In genomic region chr1:211493865-211494653, GRCh38 we compare ENCODE assay signal across 25 cellular contexts. TPM values are rescaled to one million over a fixed set of nuclear protein-coding genes. Genes with fewer than 3 reads are reported as not detected.
DNase-seq lines count a peak whose midpoint lies in the region; ATAC-seq and TF ChIP-seq lines count a peak whose summit lies in the region.
"Had no signal": no experiment of that assay in that cellular context is flagged by ENCODE, and none has a peak within 500 bp of the region (broad histone marks: within the 10 kb centered on the region; RNA-seq: fewer than 3 reads in every experiment).

No MANE protein-coding gene starts in this region.

- H3K9me2 ChIP-seq in SK-N-SH = no peaks in the 10 kb centered on the region

- H3K4me3 Mint-ChIP-seq in nephron = no peak overlapping the region
- H3K4me3 Mint-ChIP-seq: CD8-positive, alpha-beta memory T cell; GM23338 had no signal

- no peaks in the 10 kb centered on the region for H3K36me3 Mint-ChIP-seq in nephron (ENCODE audit: low read depth)
- H3K36me3 Mint-ChIP-seq: CD8-positive, alpha-beta memory T cell had no signal

- no peaks in the 10 kb centered on the region for H3K9me3 Mint-ChIP-seq in nephron
- H3K9me3 Mint-ChIP-seq: CD8-positive, alpha-beta memory T cell; GM23338 had no signal

- peak; percentile 13; the same call in 1 of the 2 replicates for TF ChIP-seq RAD21 in SK-N-SH (IDR thresholded peaks at IDR 0.05; ENCODE audit: low read length)

- no peaks in the 10 kb centered on the region for H3K36me3 ChIP-seq in SK-N-SH (replicated peaks in 1 of 2; ENCODE audit: control insufficient read depth in 1 of 2, insufficient read depth in 2 of 2, low read length in 1 of 2)
- H3K36me3 ChIP-seq in spleen = no peaks in the 10 kb centered on the region
- H3K36me3 ChIP-seq: BLaER1 treated with 17β-estradiol and CSF1 and Interleukin-3, amounts not matched to agents 10 nM and 100 nM; MG63 had no signal

- H3K4me3 ChIP-seq in SK-N-SH (ENCODE audit: low read depth in 2 of 2, low read length in 1 of 2) = no peak overlapping the region
- no peak overlapping the region for H3K4me3 ChIP-seq in spleen
- H3K4me3 ChIP-seq: BLaER1 treated with 17β-estradiol and CSF1 and Interleukin-3, amounts not matched to agents 10 nM and 100 nM; GM12878; GM23338; MG63; PC-9 had no signal

- no peak for TF ChIP-seq EP300 in SK-N-SH (IDR thresholded peaks at IDR 0.05; ENCODE audit: borderline replicate concordance in 1 of 2, low read depth in 1 of 2, low read length in 1 of 2)

- intact Hi-C loops in spleen (cut with DNase I; ENCODE audit: low total_unique reads) = no loop called here

- CTCF ChIA-PET in SK-N-SH (lab: Yijun Ruan, JAX) = interaction anchor here (0.7 to 17.7 kb wide), 7 partner anchors 11 to 171 kb away, joined by 3 to 192 read pairs (median 6); no protein-coding TSS in a partner anchor

- H3K9me3 ChIP-seq in SK-N-SH (no peaks in the 10 kb centered on the region), spleen (no peaks in the 10 kb centered on the region)
- H3K9me3 ChIP-seq: BLaER1 treated with 17β-estradiol and CSF1 and Interleukin-3, amounts not matched to agents 10 nM and 100 nM; MG63 had no signal

- DNase-seq in SK-N-SH (no peak), NCI-H524 treated with DMSO at 0.1 percent for 48 hours (lab: John Stamatoyannopoulos, UW) (peak; percentile 26), spleen (peak; percentile 55), UCSD-AML1 (lab: John Stamatoyannopoulos, UW; ENCODE audit: unreplicated experiment) (no peak), NCI-H2107 (lab: John Stamatoyannopoulos, UW) (no peak)
- no peak for DNase-seq in activated naive CD4-positive, alpha-beta T cell treated with anti-CD3 and anti-CD28 coated beads, Interleukin-2, amount 50 U/mL, for 16 hours
- DNase-seq: CD8-positive, alpha-beta memory T cell; DMS 273 treated with DMSO at 0.1 percent for 48 hours; GDM1; IMR-90; Karpas-422; MG63; NCI-H1092; NCI-H146; NCI-H2081; NCI-H345; PC-9 had no signal

- no peaks in the 10 kb centered on the region for H3K27me3 ChIP-seq in SK-N-SH (ENCODE audit: insufficient read depth)
- H3K27me3 ChIP-seq in spleen (replicated peaks in 1 of 7) = peaks cover 0 to 5% (median 0%) of the 10 kb centered on the region in 7 donors
- H3K27me3 ChIP-seq: BLaER1 treated with 17β-estradiol and CSF1 and Interleukin-3, amounts not matched to agents 10 nM and 100 nM; MG63 had no signal

- H4K20me1 ChIP-seq in SK-N-SH (ENCODE audit: insufficient read depth) = no peaks in the 10 kb centered on the region
- H4K20me1 ChIP-seq: BLaER1 treated with 17β-estradiol and CSF1 and Interleukin-3, amounts not matched to agents 10 nM and 100 nM had no signal

- H3K4me2 ChIP-seq in SK-N-SH = no peak overlapping the region
- H3K4me2 ChIP-seq: GM23338, PC-9 had no signal

- POLR2A ChIA-PET in SK-N-SH (lab: Yijun Ruan, JAX) = no interaction called here

- peaks cover 6% of the 10 kb centered on the region for H3K27me3 Mint-ChIP-seq in nephron (ENCODE audit: low read depth)

- ATAC-seq in SK-N-SH treated with all-trans-retinoic acid at 6 μM for 48 hours = no peak
- ATAC-seq: GM12878, GM23338, HCT116 had no signal

- WGBS in SK-N-SH (ENCODE audit: low lambda C conversion rate) = 81% methylated on average over 19 of the region's 19 CpGs
- WGBS in spleen, 5 donors = 83 to 89% (median 84%) methylated on average over 19 of the region's 19 CpGs

- H3K79me2 ChIP-seq in SK-N-SH (ENCODE audit: insufficient read depth) = no peaks in the 10 kb centered on the region

- H3K4me1 ChIP-seq in SK-N-SH (ENCODE audit: control insufficient read depth in 1 of 2, insufficient read depth in 2 of 2, low read depth in 1 of 2, low read length in 1 of 2) = peaks cover 0 to 53% of the 10 kb centered on the region in 2 experiments; a peak in 2 of 4 replicates
- no peaks in the 10 kb centered on the region for H3K4me1 ChIP-seq in spleen

- no peak for TF ChIP-seq POLR2A in spleen (IDR thresholded peaks at IDR 0.05)

- peaks cover 42% of the 10 kb centered on the region for H3K4me1 Mint-ChIP-seq in nephron

- H2AFZ ChIP-seq in SK-N-SH (ENCODE audit: low read depth) = no peak overlapping the region
- H2AFZ ChIP-seq: PC-9 had no signal

- H3K27ac Mint-ChIP-seq in nephron = peak overlapping the region; percentile 26 to 69 (median 50)
- H3K27ac Mint-ChIP-seq: GM23338 had no signal

- H3F3A ChIP-seq in SK-N-SH (replicated peaks; ENCODE audit: insufficient read depth) = no peaks in the 10 kb centered on the region

- TF ChIP-seq CTCF in SK-N-SH (IDR thresholded peaks at IDR 0.05) (no peak), nephron (IDR thresholded peaks at IDR 0.05; ENCODE audit: unreplicated experiment in 3 of 3) (no peak), spleen (IDR thresholded peaks at IDR 0.05 in 8 of 11, conservative IDR thresholded peaks at IDR 0.05 in 3 of 11) (no peak)

- peak overlapping the region in 1 of 2 experiments; percentile 98; a peak in 2 of 4 replicates for H3K27ac ChIP-seq in SK-N-SH (ENCODE audit: low read depth in 2 of 2, low read length in 1 of 2)
- H3K27ac ChIP-seq in spleen = no peak overlapping the region
- H3K27ac ChIP-seq: BLaER1 treated with 17β-estradiol and CSF1 and Interleukin-3, amounts not matched to agents 10 nM and 100 nM; PC-9 had no signal

- H3K9ac ChIP-seq in SK-N-SH = no peak overlapping the region
- H3K9ac ChIP-seq: BLaER1 treated with 17β-estradiol and CSF1 and Interleukin-3, amounts not matched to agents 10 nM and 100 nM had no signal

TF ChIP-seq in SK-N-SH, 30 proteins besides CTCF, POLR2A, EP300 and RAD21:
- no peak for TF ChIP-seq MEF2A (IDR thresholded peaks at IDR 0.05; ENCODE audit: borderline replicate concordance, low read depth)
- peak; percentile 68; the same call in 1 of the 2 replicates for TF ChIP-seq GATA2 (CRISPR knock-in tag; IDR thresholded peaks at IDR 0.05)
- TF ChIP-seq RCOR1 (IDR thresholded peaks at IDR 0.05; ENCODE audit: low read length) = no peak
- no peak for TF ChIP-seq MAX (IDR thresholded peaks at IDR 0.05; ENCODE audit: low read depth)
- no peak for TF ChIP-seq EZH2phosphoT487 (IDR thresholded peaks at IDR 0.05; ENCODE audit: borderline replicate concordance, low read depth)
- TF ChIP-seq NRF1 (IDR thresholded peaks at IDR 0.05; ENCODE audit: low read depth, low read length) = no peak
- TF ChIP-seq IRF3 (IDR thresholded peaks at IDR 0.05; ENCODE audit: low read depth, low read length) = no peak
- TF ChIP-seq TCF12 (IDR thresholded peaks at IDR 0.05) = no peak
TF ChIP-seq in SK-N-SH: peak in this region for 1.

TF ChIP-seq in SK-N-SH treated with all-trans-retinoic acid at 6 μM for 48 hours, 23 proteins besides CTCF, POLR2A, EP300 and RAD21 (continues in another document):
- TF ChIP-seq TOX (CRISPR knock-in tag; IDR thresholded peaks at IDR 0.05; ENCODE audit: borderline replicate concordance) (no peak), CREB5 (CRISPR knock-in tag; IDR thresholded peaks at IDR 0.05; ENCODE audit: low read depth) (no peak), PPARA (CRISPR knock-in tag; IDR thresholded peaks at IDR 0.05; ENCODE audit: borderline replicate concordance) (no peak), POU6F1 (CRISPR knock-in tag; IDR thresholded peaks at IDR 0.05; ENCODE audit: borderline replicate concordance, low read depth) (no peak), TCF4 (CRISPR knock-in tag; IDR thresholded peaks at IDR 0.05; ENCODE audit: borderline replicate concordance) (no peak), ARNTL (CRISPR knock-in tag; IDR thresholded peaks at IDR 0.05; ENCODE audit: borderline replicate concordance, low read depth) (no peak), ZFP3 (CRISPR knock-in tag; IDR thresholded peaks at IDR 0.05) (no peak), ISL1 (CRISPR knock-in tag; IDR thresholded peaks at IDR 0.05) (no peak), OSR1 (CRISPR knock-in tag; IDR thresholded peaks at IDR 0.05) (no peak), ZNF565 (CRISPR knock-in tag; conservative IDR thresholded peaks at IDR 0.05; ENCODE audit: low read depth) (no peak), CSRNP3 (CRISPR knock-in tag; IDR thresholded peaks at IDR 0.05) (no peak)

RNA-seq across cellular contexts. Expression of gene RD3, which starts 2.1 kb away (rescaled TPM):
- polyA plus RNA-seq in SK-N-SH (2012; rRNA removed) (0.08 and 0.24 TPM in 2 replicates), spleen (not detected)
- polyA plus RNA-seq in SK-N-SH (2012; cell fraction: cytosol; rRNA removed) = 0.17 and 0.45 TPM in 2 replicates
- polyA plus RNA-seq in SK-N-SH (2012; cell fraction: nucleus; rRNA removed) = 0.17 and 0.33 TPM in 2 replicates
- not detected for total RNA-seq in spleen
- total RNA-seq: A172; CD8-positive, alpha-beta memory T cell; GM12878; HT1080; IMR-90 had no signal
- polyA plus RNA-seq: CD8-positive, alpha-beta memory T cell; GM12878; GM23338; IMR-90 had no signal

Comparison
In these comparisons a context has a peak if more than half of its experiments do, and no peak if none do; other contexts are left out.
1. DNase-seq: peak in NCI-H524 treated with DMSO at 0.1 percent for 48 hours (single experiment) and spleen (single experiment); none in SK-N-SH (single experiment), activated naive CD4-positive, alpha-beta T cell treated with anti-CD3 and anti-CD28 coated beads, Interleukin-2, amount 50 U/mL, for 16 hours (single experiment), UCSD-AML1 (single experiment) and NCI-H2107 (single experiment).